In genomic region chr19:46537136-46538097, GRCh38 we compare ENCODE assay signal across 8 cellular contexts. TPM values are rescaled to one million over a fixed set of nuclear protein-coding genes. Genes with fewer than 3 reads are reported as not detected.
DNase-seq lines count a peak whose midpoint lies in the region; FAIRE-seq and TF ChIP-seq lines count a peak whose summit lies in the region.

No MANE protein-coding gene starts in this region.

- no peak overlapping the region for H2BK120ac ChIP-seq in neuronal stem cell (ENCODE audit: low read depth, low read length)

- TF ChIP-seq CTCF in AG04449 (IDR thresholded peaks at IDR 0.05; ENCODE audit: insufficient read depth, low read length, missing control alignments): peak; percentile 86
- TF ChIP-seq CTCF in keratinocyte (optimal IDR thresholded peaks at IDR 0.05 in 1 of 3, IDR thresholded peaks at IDR 0.05 in 1 of 3, conservative IDR thresholded peaks at IDR 0.05 in 1 of 3; ENCODE audit: extremely low read depth in 1 of 3, insufficient read depth in 2 of 3, low read length in 3 of 3): peak; percentile 91 to 95 (median 92)

- H4K20me1 ChIP-seq in keratinocyte (ENCODE audit: control insufficient read depth, extremely low read depth, insufficient read depth, low read length): no peaks in the 10 kb centered on the region

- no peaks in the 10 kb centered on the region for H3K9me3 ChIP-seq in keratinocyte (ENCODE audit: control insufficient read depth, low read depth, low read length)
- no peaks in the 10 kb centered on the region for H3K9me3 ChIP-seq in neuronal stem cell (replicated peaks in 1 of 2; ENCODE audit: control insufficient read depth in 2 of 2, insufficient read depth in 1 of 2, low read depth in 1 of 2, low read length in 2 of 2)

- no peak overlapping the region for H4K91ac ChIP-seq in neuronal stem cell (ENCODE audit: low read depth, low read length, poor library complexity)

- no peak overlapping the region for H3K4ac ChIP-seq in neuronal stem cell (ENCODE audit: low read length)

- no peaks in the 10 kb centered on the region for H3K79me2 ChIP-seq in keratinocyte (ENCODE audit: control insufficient read depth, insufficient read depth, low read length)

- H3K4me1 ChIP-seq in keratinocyte (ENCODE audit: control insufficient read depth, extremely low read depth, insufficient read depth, low read length) (no peaks in the 10 kb centered on the region), neuronal stem cell (ENCODE audit: control insufficient read depth in 2 of 2, insufficient read depth in 1 of 2, low read depth in 1 of 2, low read length in 2 of 2) (peaks cover 12 to 16% of the 10 kb centered on the region in 2 donors)

- no peak overlapping the region for H2BK15ac ChIP-seq in neuronal stem cell (ENCODE audit: low read length)

- no peak overlapping the region for H3K23ac ChIP-seq in neuronal stem cell (ENCODE audit: low read depth, low read length, poor library complexity)

- no CpG with 5 or more reads among the region's 19 CpGs for whole genome bisulfite sequencing in neuronal stem cell (ENCODE audit: extremely low coverage in 2 of 2, insufficient read length in 2 of 2, insufficient replicate concordance in 1 of 2), 2 donors

- peak; percentile 61 for FAIRE-seq in keratinocyte (lab: Jason Lieb, UNC)

- no peak overlapping the region for H3K4me2 ChIP-seq in keratinocyte (ENCODE audit: control insufficient read depth, extremely low read depth, insufficient read depth, low read depth, low read length)
- no peak overlapping the region for H3K4me2 ChIP-seq in neuronal stem cell (ENCODE audit: insufficient read depth, low read length, poor library complexity, severe bottlenecking)

- no peaks in the 10 kb centered on the region for H3K9me1 ChIP-seq in keratinocyte (ENCODE audit: control insufficient read depth, extremely low read depth, insufficient read depth, low read length)

- no peaks in the 10 kb centered on the region for H3K79me1 ChIP-seq in neuronal stem cell (ENCODE audit: low read depth, low read length)

- H3K18ac ChIP-seq in neuronal stem cell (ENCODE audit: low read length): no peak overlapping the region

- CTCF ChIA-PET in AG04449 (lab: Yijun Ruan, JAX): interaction anchor here (0.6 to 17.5 kb wide), 27 partner anchors 10 to 257 kb away, joined by 3 to 373 read pairs (median 6); partner anchors contain the start of gene DACT3

- H3K4me3 ChIP-seq in AG04449 (ENCODE audit: low read depth, low read length) (no peak overlapping the region), H7 (ENCODE audit: insufficient read depth, low read depth, low read length) (no peak overlapping the region), keratinocyte (ENCODE audit: control insufficient read depth in 2 of 3, extremely low read depth in 1 of 3, insufficient read depth in 2 of 3, low read depth in 1 of 3, low read length in 3 of 3) (no peak overlapping the region), neuronal stem cell (ENCODE audit: low read length in 2 of 2) (no peak overlapping the region)

- H4K8ac ChIP-seq in neuronal stem cell (ENCODE audit: low read depth, low read length): no peak overlapping the region

- POLR2A ChIA-PET in AG04449 (lab: Yijun Ruan, JAX): no interaction called here

- H3K9ac ChIP-seq in keratinocyte (ENCODE audit: control insufficient read depth, extremely low read depth, insufficient read depth, low read length) (no peak overlapping the region), neuronal stem cell (ENCODE audit: low read depth, low read length, poor library complexity) (no peak overlapping the region)

- no peak overlapping the region for H2BK12ac ChIP-seq in neuronal stem cell (ENCODE audit: low read length)

- DNase-seq in AG04449 (ENCODE audit: low read depth, low spot score) (no peak), H7 (peak; percentile 75), T-helper 22 cell (ENCODE audit: low read depth) (peak; percentile 9), astrocyte of the hippocampus (ENCODE audit: low read depth, low spot score) (peak; percentile 61), keratinocyte (ENCODE audit: low read depth, low spot score) (no peak), neuronal stem cell (ENCODE audit: low spot score) (no peak), GOT3 (lab: John Stamatoyannopoulos, UW) (no peak)
- peak; percentile 20 to 65 (median 48) for DNase-seq in stimulated activated CD4-positive, alpha-beta T cell treated with anti-CD3 and anti-CD28 coated beads, TNF-alpha, amount 100 ng/mL, for 1 hour (ENCODE audit: low read depth in 3 of 3, low spot score in 1 of 3)

- H2BK5ac ChIP-seq in neuronal stem cell (ENCODE audit: low read length): no peak overlapping the region

- no peaks in the 10 kb centered on the region for H3K36me3 ChIP-seq in H7 (replicated peaks; ENCODE audit: control insufficient read depth, insufficient read depth, low read length)
- H3K36me3 ChIP-seq in keratinocyte (ENCODE audit: control insufficient read depth in 2 of 2, extremely low read depth in 1 of 2, insufficient read depth in 2 of 2, low read length in 2 of 2): no peaks in the 10 kb centered on the region
- H3K36me3 ChIP-seq in neuronal stem cell (replicated peaks in 1 of 2; ENCODE audit: control insufficient read depth in 2 of 2, insufficient read depth in 2 of 2, low read length in 2 of 2): no peaks in the 10 kb centered on the region

- no peak overlapping the region for H3K14ac ChIP-seq in neuronal stem cell (ENCODE audit: low read length)

- no peak overlapping the region for H3K27ac ChIP-seq in keratinocyte (ENCODE audit: control insufficient read depth, insufficient read depth, low read length)
- no peak overlapping the region for H3K27ac ChIP-seq in neuronal stem cell (replicated peaks; ENCODE audit: low read length)

- no peaks in the 10 kb centered on the region for H3K27me3 ChIP-seq in H7 (ENCODE audit: control insufficient read depth, insufficient read depth, low read length)
- no peaks in the 10 kb centered on the region for H3K27me3 ChIP-seq in keratinocyte (ENCODE audit: control insufficient read depth, extremely low read depth, insufficient read depth, low read length)
- H3K27me3 ChIP-seq in neuronal stem cell (ENCODE audit: control insufficient read depth in 3 of 3, insufficient read depth in 3 of 3, low read depth in 1 of 3, low read length in 3 of 3): no peaks in the 10 kb centered on the region

- H2AFZ ChIP-seq in keratinocyte (ENCODE audit: control insufficient read depth, low read length) (no peak overlapping the region), neuronal stem cell (ENCODE audit: low read length) (no peak overlapping the region)

- H2AK5ac ChIP-seq in neuronal stem cell (ENCODE audit: low read depth, low read length): no peak overlapping the region

- dilution Hi-C loops in keratinocyte (cut with MboI; ENCODE audit: extremely low pct_ligation_motif_present, low sequenced_read_pairs): no loop called here

RNA-seq across cellular contexts. Expression of gene PNMA8B, which starts 41.8 kb away (rescaled TPM):
- 2.8 and 3.3 TPM in 2 replicates for total RNA-seq in H7 (2014; rRNA removed; shearing (Covaris generic))
- polyA plus RNA-seq in keratinocyte: 0.01 TPM in 1 of 3 replicates, not detected in the others
- polyA plus RNA-seq in keratinocyte (2011; ENCODE audit: low read depth): not detected
- polyA plus RNA-seq in keratinocyte (2011; cell fraction: cytosol; rRNA removed): not detected in 2 replicates
- 0.03 TPM in 1 of 2 replicates, not detected in the other for polyA plus RNA-seq in keratinocyte (2011; cell fraction: nucleus; rRNA removed)
- 0.03 and 0.04 TPM in 2 replicates for polyA plus RNA-seq in keratinocyte (2012; ENCODE audit: low replicate concordance)
- polyA minus RNA-seq in keratinocyte: 0.07 TPM in 1 of 3 replicates, not detected in the others
- polyA minus RNA-seq in keratinocyte (2011; cell fraction: cytosol; rRNA and poly(A)+ RNA removed): not detected
- polyA minus RNA-seq in keratinocyte (2011; cell fraction: nucleus; rRNA and poly(A)+ RNA removed): not detected in 2 replicates
- 1.1 TPM for polyA plus RNA-seq in neuronal stem cell (2013, experiment 1 of 2)
- 1.1 TPM for polyA plus RNA-seq in neuronal stem cell (2013, experiment 2 of 2)

Comparison
In these comparisons a context has a peak if more than half of its experiments do, and no peak if none do; other contexts are left out.
1. DNase-seq: peak in H7 (single experiment), T-helper 22 cell (single experiment), astrocyte of the hippocampus (single experiment) and stimulated activated CD4-positive, alpha-beta T cell treated with anti-CD3 and anti-CD28 coated beads, TNF-alpha, amount 100 ng/mL, for 1 hour (3 of 3); none in AG04449 (single experiment), keratinocyte (single experiment), neuronal stem cell (single experiment) and GOT3 (single experiment).